Comparison of ENCODE assay signal across 19 cellular contexts in the genomic region with DNA sequence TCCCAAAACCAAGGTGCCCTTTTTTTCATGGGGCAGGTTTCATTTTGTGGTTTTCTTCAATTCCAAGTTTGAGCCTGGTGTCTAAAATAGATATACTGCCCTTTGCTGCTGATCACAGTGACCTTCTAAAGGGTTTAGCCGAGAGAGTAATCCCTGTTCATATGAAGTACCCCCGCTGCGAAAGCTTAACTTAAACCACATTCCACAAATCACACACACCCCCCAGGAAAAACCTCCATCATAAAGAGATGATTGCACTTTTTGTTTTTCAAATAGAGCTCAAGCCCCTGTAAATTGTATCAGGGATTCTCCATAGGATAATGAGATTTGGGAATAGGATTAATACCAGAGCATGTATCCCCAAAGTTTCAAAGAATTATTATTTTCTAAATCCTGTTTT.
A peak's percentile ranks its signal among the peaks of the same experiment; 100 is the strongest.
DNase-seq lines count a peak whose midpoint lies in the region; ATAC-seq lines count a peak whose summit lies in the region.
"Had no signal": no experiment of that assay in that cellular context is flagged by ENCODE, and none has a peak within 500 bp of the region (broad histone marks: within the 10 kb centered on the region; RNA-seq: fewer than 3 reads in every experiment).

No MANE protein-coding gene starts in this region.

- ATAC-seq in HG03439 (IDR thresholded peaks at IDR 0.05; ENCODE audit: unreplicated experiment) (no peak), HG03378 (IDR thresholded peaks at IDR 0.05; ENCODE audit: unreplicated experiment) (no peak)
- ATAC-seq: A549 had no signal

- H3K4me1 ChIP-seq in HUES48 (ENCODE audit: control insufficient read depth, insufficient read depth, low read length) (peaks cover 20% of the 10 kb centered on the region), iPS-18a (ENCODE audit: control insufficient read depth, low read depth, low read length) (peaks cover 25% of the 10 kb centered on the region)

- H3K27me3 ChIP-seq in HUES48 (ENCODE audit: control insufficient read depth, insufficient read depth, low read length) (no peaks in the 10 kb centered on the region), iPS-18a (ENCODE audit: control insufficient read depth, insufficient read depth, low read length) (no peaks in the 10 kb centered on the region)
- H3K27me3 ChIP-seq: BLaER1 treated with 17β-estradiol and CSF1 and Interleukin-3, amounts not matched to agents 10 nM and 100 nM had no signal

- no peaks in the 10 kb centered on the region for H3K9me3 ChIP-seq in HUES48 (ENCODE audit: control insufficient read depth, insufficient read depth, low read length)
- no peaks in the 10 kb centered on the region for H3K9me3 ChIP-seq in SK-N-MC (ENCODE audit: low read depth, low read length)
- H3K9me3 ChIP-seq in iPS-18a (ENCODE audit: control insufficient read depth, low read depth, low read length) = no peaks in the 10 kb centered on the region
- H3K9me3 ChIP-seq: A549; BLaER1 treated with 17β-estradiol and CSF1 and Interleukin-3, amounts not matched to agents 10 nM and 100 nM had no signal

- H3K9ac ChIP-seq in HUES48 (ENCODE audit: low read depth, low read length) (no peak overlapping the region), SK-N-MC (ENCODE audit: insufficient read length) (no peak overlapping the region), iPS-18a (ENCODE audit: low read length) (no peak overlapping the region)
- H3K9ac ChIP-seq: BLaER1 treated with 17β-estradiol and CSF1 and Interleukin-3, amounts not matched to agents 10 nM and 100 nM had no signal

- peak; percentile 37 for DNase-seq in SK-N-MC (ENCODE audit: low read depth, low spot score)
- no peak for DNase-seq in SHP77 treated with DMSO at 0.1 percent for 48 hours (lab: John Stamatoyannopoulos, UW)
- DNase-seq in DMS53 treated with DMSO at 0.1 percent for 48 hours (lab: John Stamatoyannopoulos, UW; ENCODE audit: unreplicated experiment) = no peak
- DNase-seq: AML-193; CD4-positive, alpha-beta T cell; GOT3; Karpas-422; NCI-H1092 treated with DMSO at 0.1 percent for 48 hours; NCI-H1436 treated with DMSO at 0.1 percent for 48 hours; NCI-H187 treated with DMSO at 0.1 percent for 48 hours; NCI-H2171 treated with DMSO at 0.1 percent for 48 hours; NCI-H345; NCI-H510A treated with DMSO at 0.1 percent for 48 hours had no signal

- H3K27ac ChIP-seq in HUES48 (ENCODE audit: low read depth, low read length) (peak overlapping the region; percentile 73), SK-N-MC (no peak overlapping the region), iPS-18a (ENCODE audit: low read length) (peak overlapping the region; percentile 2)
- H3K27ac ChIP-seq: A549; BLaER1 treated with 17β-estradiol and CSF1 and Interleukin-3, amounts not matched to agents 10 nM and 100 nM had no signal

- H3K36me3 ChIP-seq in HUES48 (ENCODE audit: control insufficient read depth, insufficient read depth, low read length) (no peaks in the 10 kb centered on the region), SK-N-MC (ENCODE audit: insufficient read depth, low read length) (no peaks in the 10 kb centered on the region), iPS-18a (ENCODE audit: control insufficient read depth, low read depth, low read length) (no peaks in the 10 kb centered on the region)
- H3K36me3 ChIP-seq: BLaER1 treated with 17β-estradiol and CSF1 and Interleukin-3, amounts not matched to agents 10 nM and 100 nM had no signal

- no peak overlapping the region for H3K4me3 ChIP-seq in HUES48 (ENCODE audit: low read depth, low read length)
- H3K4me3 ChIP-seq in SK-N-MC = peak overlapping the region; percentile 65
- H3K4me3 ChIP-seq in iPS-18a (ENCODE audit: low read length) = peak overlapping the region; percentile 2
- H3K4me3 ChIP-seq: A549; BLaER1 treated with 17β-estradiol and CSF1 and Interleukin-3, amounts not matched to agents 10 nM and 100 nM had no signal
